Comparison of ENCODE assay signal across 1 cellular context in the genomic region with DNA sequence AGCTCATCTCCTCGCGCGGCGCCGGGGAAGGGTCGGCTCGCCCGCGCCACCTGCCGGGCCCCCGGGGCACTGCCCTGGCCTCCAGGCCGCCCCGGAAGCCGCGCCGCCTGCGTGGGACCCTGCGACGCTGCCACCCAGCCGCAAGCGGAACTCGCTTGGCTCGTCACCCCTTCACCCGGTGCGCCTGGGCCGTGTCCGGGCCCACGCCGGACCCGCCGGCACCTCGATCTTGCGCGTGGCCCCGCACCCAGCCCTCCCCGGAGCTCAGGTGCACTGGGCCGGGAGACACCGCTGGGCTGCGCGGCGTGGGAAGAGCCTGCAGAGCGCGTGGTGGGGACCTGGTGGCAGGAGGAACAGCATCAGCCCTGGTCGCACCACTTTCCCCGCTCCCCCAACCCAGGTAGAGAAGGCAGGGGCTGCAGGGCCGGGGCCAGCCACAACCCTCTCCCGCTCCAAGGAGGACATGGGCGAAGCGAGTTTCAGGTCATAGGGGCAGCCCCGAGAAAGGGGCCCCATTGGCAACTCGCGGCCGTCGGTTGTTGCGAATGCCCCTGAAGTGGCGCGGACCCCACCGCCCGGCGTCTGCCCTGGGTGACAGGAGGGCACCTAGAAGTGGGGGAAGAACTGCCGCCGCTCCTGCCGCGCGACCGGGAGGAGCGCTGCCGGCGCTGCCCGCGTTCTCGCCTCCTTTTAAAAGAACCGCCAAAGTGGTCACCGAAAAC.
TF ChIP-seq lines count a peak whose summit lies in the region.

No MANE protein-coding gene starts in this region.

TF ChIP-seq in HepG2, 621 proteins besides CTCF, POLR2A, EP300 and RAD21 (continued from another document and continues in another):
- no peak; the same call in 1 of the 2 replicates for TF ChIP-seq AHDC1 (CRISPR knock-in tag; IDR thresholded peaks at IDR 0.05; ENCODE audit: borderline replicate concordance)
- TF ChIP-seq HNRNPL (IDR thresholded peaks at IDR 0.05; ENCODE audit: low read depth, low read length), result 0 out of 2 replicates have a peak, but pooled peaks have one; percentile 48
- TF ChIP-seq NR2F1 (CRISPR knock-in tag; IDR thresholded peaks at IDR 0.05), result 0 out of 4 replicates have a peak, but pooled peaks of 1 of the 2 experiments have one; percentile 30
- peak; percentile 52 for TF ChIP-seq POLR2AphosphoS5 (IDR thresholded peaks at IDR 0.05; ENCODE audit: low read depth, low read length)
- peak; percentile 60; the same call in 1 of the 2 replicates for TF ChIP-seq NKX3-1 (CRISPR knock-in tag; IDR thresholded peaks at IDR 0.05)
- TF ChIP-seq ZNF556 (CRISPR knock-in tag; IDR thresholded peaks at IDR 0.05; ENCODE audit: borderline replicate concordance), result peak; percentile 49; the same call in 1 of the 2 replicates
- TF ChIP-seq, protein P1, sequence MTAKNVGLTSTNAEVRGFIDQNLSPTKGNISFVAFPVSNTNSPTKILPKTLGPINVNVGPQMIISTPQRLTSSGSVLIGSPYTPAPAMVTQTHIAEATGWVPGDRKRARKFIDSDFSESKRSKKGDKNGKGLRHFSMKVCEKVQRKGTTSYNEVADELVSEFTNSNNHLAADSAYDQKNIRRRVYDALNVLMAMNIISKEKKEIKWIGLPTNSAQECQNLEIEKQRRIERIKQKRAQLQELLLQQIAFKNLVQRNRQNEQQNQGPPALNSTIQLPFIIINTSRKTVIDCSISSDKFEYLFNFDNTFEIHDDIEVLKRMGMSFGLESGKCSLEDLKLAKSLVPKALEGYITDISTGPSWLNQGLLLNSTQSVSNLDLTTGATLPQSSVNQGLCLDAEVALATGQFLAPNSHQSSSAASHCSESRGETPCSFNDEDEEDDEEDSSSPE (CRISPR knock-in tag; IDR thresholded peaks at IDR 0.05), result peak; percentile 68
- peak; percentile 78; the same call in 1 of the 2 replicates for TF ChIP-seq ZBTB42 (CRISPR knock-in tag; IDR thresholded peaks at IDR 0.05)
- TF ChIP-seq TBX2 (CRISPR knock-in tag; IDR thresholded peaks at IDR 0.05; ENCODE audit: borderline replicate concordance), result peak; percentile 35
- TF ChIP-seq ZZZ3 (CRISPR knock-in tag; IDR thresholded peaks at IDR 0.05; ENCODE audit: borderline replicate concordance), result peak; percentile 30; the same call in 1 of the 2 replicates
- TF ChIP-seq ARNT2 (CRISPR knock-in tag; IDR thresholded peaks at IDR 0.05; ENCODE audit: low read depth), result peak; percentile 64; the same call in 1 of the 2 replicates
- TF ChIP-seq, protein P2, sequence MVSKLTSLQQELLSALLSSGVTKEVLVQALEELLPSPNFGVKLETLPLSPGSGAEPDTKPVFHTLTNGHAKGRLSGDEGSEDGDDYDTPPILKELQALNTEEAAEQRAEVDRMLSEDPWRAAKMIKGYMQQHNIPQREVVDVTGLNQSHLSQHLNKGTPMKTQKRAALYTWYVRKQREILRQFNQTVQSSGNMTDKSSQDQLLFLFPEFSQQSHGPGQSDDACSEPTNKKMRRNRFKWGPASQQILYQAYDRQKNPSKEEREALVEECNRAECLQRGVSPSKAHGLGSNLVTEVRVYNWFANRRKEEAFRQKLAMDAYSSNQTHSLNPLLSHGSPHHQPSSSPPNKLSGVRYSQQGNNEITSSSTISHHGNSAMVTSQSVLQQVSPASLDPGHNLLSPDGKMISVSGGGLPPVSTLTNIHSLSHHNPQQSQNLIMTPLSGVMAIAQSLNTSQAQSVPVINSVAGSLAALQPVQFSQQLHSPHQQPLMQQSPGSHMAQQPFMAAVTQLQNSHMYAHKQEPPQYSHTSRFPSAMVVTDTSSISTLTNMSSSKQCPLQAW (CRISPR knock-in tag; IDR thresholded peaks at IDR 0.05), result no peak; the same call in 1 of the 2 replicates
- peak; percentile 50; the same call in 1 of the 2 replicates for TF ChIP-seq SRY (CRISPR knock-in tag; IDR thresholded peaks at IDR 0.05)
- no peak; the same call in 1 of the 2 replicates for TF ChIP-seq PHF21A (CRISPR knock-in tag; IDR thresholded peaks at IDR 0.05)
- TF ChIP-seq KIAA2018 (CRISPR knock-in tag; IDR thresholded peaks at IDR 0.05; ENCODE audit: borderline replicate concordance), result no peak
- TF ChIP-seq SMC3 (IDR thresholded peaks at IDR 0.05; ENCODE audit: low read length), result no peak
- TF ChIP-seq, protein P3, sequence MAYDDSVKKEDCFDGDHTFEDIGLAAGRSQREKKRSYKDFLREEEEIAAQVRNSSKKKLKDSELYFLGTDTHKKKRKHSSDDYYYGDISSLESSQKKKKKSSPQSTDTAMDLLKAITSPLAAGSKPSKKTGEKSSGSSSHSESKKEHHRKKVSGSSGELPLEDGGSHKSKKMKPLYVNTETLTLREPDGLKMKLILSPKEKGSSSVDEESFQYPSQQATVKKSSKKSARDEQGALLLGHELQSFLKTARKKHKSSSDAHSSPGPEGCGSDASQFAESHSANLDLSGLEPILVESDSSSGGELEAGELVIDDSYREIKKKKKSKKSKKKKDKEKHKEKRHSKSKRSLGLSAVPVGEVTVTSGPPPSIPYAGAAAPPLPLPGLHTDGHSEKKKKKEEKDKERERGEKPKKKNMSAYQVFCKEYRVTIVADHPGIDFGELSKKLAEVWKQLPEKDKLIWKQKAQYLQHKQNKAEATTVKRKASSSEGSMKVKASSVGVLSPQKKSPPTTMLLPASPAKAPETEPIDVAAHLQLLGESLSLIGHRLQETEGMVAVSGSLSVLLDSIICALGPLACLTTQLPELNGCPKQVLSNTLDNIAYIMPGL (CRISPR knock-in tag; IDR thresholded peaks at IDR 0.05; ENCODE audit: borderline replicate concordance in 1 of 2, low read depth in 1 of 2), result peak in 1 of 2 experiments; percentile 80
- TF ChIP-seq ZNF256 (CRISPR knock-in tag; conservative IDR thresholded peaks at IDR 0.05), result no peak; the same call in 1 of the 2 replicates
- TF ChIP-seq ZNF672 (CRISPR knock-in tag; IDR thresholded peaks at IDR 0.05), result peak; percentile 76; the same call in 1 of the 2 replicates
- no peak for TF ChIP-seq MYPOP (CRISPR knock-in tag; IDR thresholded peaks at IDR 0.05)
- peak; percentile 63; the same call in 1 of the 2 replicates for TF ChIP-seq SMAD9 (CRISPR knock-in tag; IDR thresholded peaks at IDR 0.05)
- peak; percentile 84 for TF ChIP-seq ZFX (CRISPR knock-in tag; IDR thresholded peaks at IDR 0.05; ENCODE audit: low read depth)
- 0 out of 2 replicates have a peak, but pooled peaks have one; percentile 24 for TF ChIP-seq ZNF44 (CRISPR knock-in tag; IDR thresholded peaks at IDR 0.05)
- TF ChIP-seq ZNF362 (CRISPR knock-in tag; IDR thresholded peaks at IDR 0.05; ENCODE audit: borderline replicate concordance), result peak; percentile 46; the same call in 1 of the 2 replicates
- TF ChIP-seq YEATS4 (CRISPR knock-in tag; IDR thresholded peaks at IDR 0.05; ENCODE audit: borderline replicate concordance), result peak; percentile 89
- no peak for TF ChIP-seq ZNF207 (IDR thresholded peaks at IDR 0.05; ENCODE audit: borderline replicate concordance)
- peak; percentile 81; the same call in 1 of the 2 replicates for TF ChIP-seq ZNF589 (CRISPR knock-in tag; conservative IDR thresholded peaks at IDR 0.05)
